ENCODE assay signal across 20 cellular contexts in the genomic region with DNA sequence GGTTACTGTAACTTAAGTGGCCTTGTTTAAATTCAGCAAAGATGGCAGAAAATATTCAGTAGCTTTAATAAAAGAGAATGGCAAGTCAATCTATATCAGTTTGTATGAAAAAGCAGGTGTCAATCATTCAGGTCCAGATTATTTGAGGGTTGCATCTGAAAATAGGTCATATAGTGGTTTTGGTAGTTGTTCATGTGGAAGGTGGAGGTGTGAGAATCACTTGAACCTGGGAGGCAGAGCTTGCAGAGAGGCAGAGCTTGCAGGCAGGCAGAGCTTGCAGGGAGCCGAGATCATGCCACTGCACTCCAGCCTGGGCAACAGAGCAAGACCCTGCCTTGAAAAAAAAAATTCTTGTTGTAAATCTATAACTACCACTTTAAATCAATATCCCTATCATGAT.
"Had no signal": no experiment of that assay in that cellular context is flagged by ENCODE, and none has a peak within 500 bp of the region (broad histone marks: within the 10 kb centered on the region; RNA-seq: fewer than 3 reads in every experiment).

No MANE protein-coding gene starts in this region.

- H3K36me3 Mint-ChIP-seq: activated naive CD8-positive, alpha-beta T cell treated with anti-CD3 and anti-CD28 coated beads, Interleukin-2, amount 10 ng/mL, durations not matched to agents 7 days and 5 days had no signal

- ATAC-seq: activated CD4-positive, alpha-beta T cell treated with anti-CD3 and anti-CD28 coated beads for 36 hours; PC-3 had no signal

- DNase-seq: activated CD4-positive, alpha-beta memory T cell treated with anti-CD3 and anti-CD28 coated beads, Interleukin-2, amount 10 ng/mL, durations not matched to agents 7 days and 5 days; activated CD4-positive, alpha-beta T cell treated with anti-CD3 and anti-CD28 coated beads for 36 hours; activated CD4-positive, alpha-beta T cell treated with anti-CD3 and anti-CD28 coated beads, Interleukin-2, amount 50 U/mL, for 1 hour; activated naive CD4-positive, alpha-beta T cell treated with anti-CD3 and anti-CD28 coated beads, Interleukin-2, amount 50 U/mL, for 16 hours; activated naive CD8-positive, alpha-beta T cell treated with anti-CD3 and anti-CD28 coated beads, Interleukin-2, amount 10 ng/mL, durations not matched to agents 7 days and 5 days; activated T-cell treated with anti-CD3 and anti-CD28 coated beads for 4 hours; adrenal gland; anterior cingulate cortex; KG1; NCI-H1092; NCI-H1417; NCI-H1930; NCI-H2171; NCI-H226; NCI-H510A treated with DMSO at 0.1 percent for 48 hours; NCI-H69; PC-3; SHP77 treated with DMSO at 0.1 percent for 48 hours had no signal

- H3K9me3 Mint-ChIP-seq: activated CD4-positive, alpha-beta memory T cell treated with anti-CD3 and anti-CD28 coated beads, Interleukin-2, amount 10 ng/mL, durations not matched to agents 7 days and 5 days had no signal

- FAIRE-seq: RCC 7860 had no signal

- H3K27me3 ChIP-seq: adrenal gland had no signal

- H3K27ac ChIP-seq: adrenal gland, VCaP had no signal

- H3K4me3 ChIP-seq: adrenal gland had no signal

- H3K4me3 Mint-ChIP-seq: activated CD4-positive, alpha-beta memory T cell treated with anti-CD3 and anti-CD28 coated beads, Interleukin-2, amount 10 ng/mL, durations not matched to agents 7 days and 5 days; activated CD4-positive, alpha-beta T cell treated with anti-CD3 and anti-CD28 coated beads for 36 hours; activated naive CD8-positive, alpha-beta T cell treated with anti-CD3 and anti-CD28 coated beads, Interleukin-2, amount 10 ng/mL, durations not matched to agents 7 days and 5 days had no signal

- H3K36me3 ChIP-seq: adrenal gland had no signal

- H3K27me3 Mint-ChIP-seq: activated CD4-positive, alpha-beta T cell treated with anti-CD3 and anti-CD28 coated beads for 36 hours had no signal

- H3K9me3 ChIP-seq: adrenal gland had no signal

- H3K27ac Mint-ChIP-seq: activated CD4-positive, alpha-beta memory T cell treated with anti-CD3 and anti-CD28 coated beads, Interleukin-2, amount 10 ng/mL, durations not matched to agents 7 days and 5 days; activated CD4-positive, alpha-beta T cell treated with anti-CD3 and anti-CD28 coated beads for 36 hours; activated naive CD8-positive, alpha-beta T cell treated with anti-CD3 and anti-CD28 coated beads, Interleukin-2, amount 10 ng/mL, durations not matched to agents 7 days and 5 days had no signal
